In the genomic region with DNA sequence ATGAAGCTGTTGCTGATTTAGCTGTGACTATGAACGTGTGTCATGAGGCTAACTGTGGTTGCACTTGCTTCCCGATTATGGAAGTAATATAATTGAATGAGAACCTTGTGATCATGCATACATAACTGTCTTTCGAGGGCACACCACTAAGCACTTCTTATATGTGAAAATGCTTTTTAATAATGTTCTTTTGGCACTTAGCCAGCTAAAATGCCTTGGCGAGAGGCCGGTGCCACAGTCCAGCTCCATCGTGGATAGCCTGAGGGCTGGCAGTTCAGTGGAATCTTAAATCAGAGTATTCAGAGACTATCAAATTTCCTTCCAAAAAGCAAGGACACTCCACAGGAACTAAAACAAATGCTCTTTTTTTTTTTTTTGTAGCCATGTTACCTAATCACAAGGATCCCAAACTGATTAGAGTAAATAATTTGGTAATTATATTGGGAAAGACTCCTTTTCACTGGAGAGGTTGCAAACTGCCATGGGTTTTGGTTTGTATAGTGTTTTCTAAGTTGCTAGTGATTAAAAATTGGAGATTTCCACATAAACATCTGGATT, we compare ENCODE assay signal across 24 cellular contexts.
"Had no signal": no experiment of that assay in that cellular context is flagged by ENCODE, and none has a peak within 500 bp of the region (broad histone marks: within the 10 kb centered on the region; RNA-seq: fewer than 3 reads in every experiment).

No MANE protein-coding gene starts in this region.

- H3K4me3 ChIP-seq: hepatocyte, left ventricle myocardium inferior, lung, mucosa of descending colon, transverse colon had no signal

- DNase-seq: activated CD4-positive, alpha-beta memory T cell treated with anti-CD3 and anti-CD28 coated beads, Interleukin-2, amount 10 ng/mL, durations not matched to agents 7 days and 5 days; activated CD4-positive, alpha-beta T cell treated with anti-CD3 and anti-CD28 coated beads, Interleukin-2, amount 10 ng/mL, durations not matched to agents 24 days and 14 days; activated CD4-positive, CD25-positive, alpha-beta regulatory T cell treated with anti-CD3 and anti-CD28 coated beads, Interleukin-2, amount 50 U/mL, for 72 hours; activated CD8-positive, alpha-beta memory T cell treated with anti-CD3 and anti-CD28 coated beads, Interleukin-2, amount 50 U/mL, for 48 hours; activated gamma-delta T cell treated with Interleukin-2 at 50 U/mL for 16 hours; activated naive CD4-positive, alpha-beta T cell treated with anti-CD3 and anti-CD28 coated beads, Interleukin-2, amount 50 U/mL, for 16 hours; activated T-cell treated with anti-CD3 and anti-CD28 coated beads, Interleukin-2, amount 50 U/mL, for 24 hours; amygdala; caudate nucleus; endodermal cell; foreskin keratinocyte; islet precursor cell; left ventricle myocardium inferior; mucosa of descending colon; right cardiac atrium; stimulated activated CD4-positive, alpha-beta T cell treated with anti-CD3 and anti-CD28 coated beads, Interleukin-15, amount 100 ng/mL, for 24 hours; stimulated activated CD4-positive, alpha-beta T cell treated with anti-CD3 and anti-CD28 coated beads, Interleukin-2, amount 100 ng/mL, for 24 hours; stimulated activated naive CD4-positive, alpha-beta T cell; T1000; transverse colon had no signal

- H3K9me3 ChIP-seq: left ventricle myocardium inferior, mucosa of descending colon, transverse colon had no signal

- H3K4me2 ChIP-seq: hepatocyte had no signal

- H3K27ac ChIP-seq: foreskin keratinocyte, hepatocyte, left ventricle myocardium inferior, transverse colon had no signal

- H3K79me2 ChIP-seq: hepatocyte had no signal

- H2AFZ ChIP-seq: hepatocyte had no signal

- H3K36me3 ChIP-seq: left ventricle myocardium inferior, transverse colon had no signal

- ATAC-seq: esophagus mucosa; foreskin keratinocyte; mucosa of descending colon; natural killer cell treated with Interleukin-12 subunit alpha and Interleukin-12 subunit beta and Interleukin-15 and Interleukin-18, amount 100 ng/mL, for 72 hours; right cardiac atrium had no signal
